Comparison of ENCODE assay signal across 27 cellular contexts in genomic region chr15:73389539-73389938, GRCh38. TPM values are rescaled to one million over a fixed set of nuclear protein-coding genes. Genes with fewer than 3 reads are reported as not detected.
DNase-seq lines count a peak whose midpoint lies in the region; ATAC-seq, FAIRE-seq and TF ChIP-seq lines count a peak whose summit lies in the region.
"Had no signal": no experiment of that assay in that cellular context is flagged by ENCODE, and none has a peak within 500 bp of the region (broad histone marks: within the 10 kb centered on the region; RNA-seq: fewer than 3 reads in every experiment).

No MANE protein-coding gene starts in this region.

- no peak overlapping the region for H3K4me3 Mint-ChIP-seq in endodermal cell
- H3K4me3 Mint-ChIP-seq: activated CD4-positive, alpha-beta T cell treated with anti-CD3 and anti-CD28 coated beads, Interleukin-2, amount 10 ng/mL, durations not matched to agents 24 days and 14 days; activated T-cell treated with anti-CD3 and anti-CD28 coated beads, Interleukin-2, amount 50 U/mL, for 4 hours; IgD-negative memory B cell; nephron; stimulated activated effector memory CD8-positive, alpha-beta T cell treated with anti-CD3 and anti-CD28 coated beads, Interleukin-12 subunit alpha, Interleukin-12 subunit beta, amount 100 ng/mL, for 72 hours had no signal

- H3K36me3 ChIP-seq in endodermal cell (ENCODE audit: control insufficient read depth, insufficient read depth, low read length) (no peaks in the 10 kb centered on the region), small intestine (ENCODE audit: control insufficient read depth in 2 of 2, insufficient read depth in 2 of 2, low read length in 2 of 2) (no peaks in the 10 kb centered on the region)
- H3K36me3 ChIP-seq: WERI-Rb-1 had no signal

- peaks cover 33% of the 10 kb centered on the region for H3K4me1 Mint-ChIP-seq in endodermal cell
- H3K4me1 Mint-ChIP-seq: activated CD4-positive, alpha-beta T cell treated with anti-CD3 and anti-CD28 coated beads, Interleukin-2, amount 10 ng/mL, durations not matched to agents 24 days and 14 days; IgD-negative memory B cell; stimulated activated effector memory CD8-positive, alpha-beta T cell treated with anti-CD3 and anti-CD28 coated beads, Interleukin-12 subunit alpha, Interleukin-12 subunit beta, amount 100 ng/mL, for 72 hours had no signal

- no peak for TF ChIP-seq CTCF in endodermal cell (conservative IDR thresholded peaks at IDR 0.05)

- H3K9me3 ChIP-seq in endodermal cell (ENCODE audit: control insufficient read depth, low read length) (no peaks in the 10 kb centered on the region), small intestine (ENCODE audit: control insufficient read depth, low read depth) (no peaks in the 10 kb centered on the region)

- no peaks in the 10 kb centered on the region for H3K36me3 Mint-ChIP-seq in endodermal cell (ENCODE audit: low read depth)
- H3K36me3 Mint-ChIP-seq: IgD-negative memory B cell; stimulated activated effector memory CD8-positive, alpha-beta T cell treated with anti-CD3 and anti-CD28 coated beads, Interleukin-12 subunit alpha, Interleukin-12 subunit beta, amount 100 ng/mL, for 72 hours had no signal

- H3K4me1 ChIP-seq in endodermal cell (ENCODE audit: control insufficient read depth, insufficient read depth, low read length): peaks cover 6% of the 10 kb centered on the region
- H3K4me1 ChIP-seq in small intestine (ENCODE audit: control insufficient read depth in 2 of 2, insufficient read depth in 1 of 2, low read depth in 1 of 2, low read length in 1 of 2): peaks cover 0 to 4% of the 10 kb centered on the region in 2 donors

- no peak overlapping the region for H3K9ac ChIP-seq in endodermal cell (ENCODE audit: extremely low read depth, low read length, poor library complexity, severe bottlenecking)

- H3K27ac ChIP-seq in endodermal cell (ENCODE audit: low read depth, low read length): no peak overlapping the region
- peak overlapping the region in 1 of 2 donors; percentile 24 for H3K27ac ChIP-seq in small intestine (ENCODE audit: low read depth in 1 of 2, low read length in 1 of 2)
- H3K27ac ChIP-seq: WERI-Rb-1 had no signal

- no peak overlapping the region for H3K4me3 ChIP-seq in endodermal cell (ENCODE audit: low read length)
- H3K4me3 ChIP-seq in small intestine (ENCODE audit: low read depth in 1 of 2, low read length in 2 of 2): no peak overlapping the region

- WGBS in endodermal cell (ENCODE audit: insufficient coverage in 1 of 2, insufficient read length in 1 of 2), 2 experiments: 89 to 100% methylated on average over 1 to 2 of the region's 2 CpGs
- WGBS in small intestine, 3 donors: 3 to 28% (median 20%) methylated on average over 2 of the region's 2 CpGs

- peak overlapping the region; percentile 61 for H3K27ac Mint-ChIP-seq in endodermal cell
- H3K27ac Mint-ChIP-seq: activated CD4-positive, alpha-beta T cell treated with anti-CD3 and anti-CD28 coated beads, Interleukin-2, amount 10 ng/mL, durations not matched to agents 24 days and 14 days; IgD-negative memory B cell; nephron; stimulated activated effector memory CD8-positive, alpha-beta T cell treated with anti-CD3 and anti-CD28 coated beads, Interleukin-12 subunit alpha, Interleukin-12 subunit beta, amount 100 ng/mL, for 72 hours had no signal

- no peaks in the 10 kb centered on the region for H3K9me3 Mint-ChIP-seq in endodermal cell
- H3K9me3 Mint-ChIP-seq: activated CD4-positive, alpha-beta T cell treated with anti-CD3 and anti-CD28 coated beads, Interleukin-2, amount 10 ng/mL, durations not matched to agents 24 days and 14 days; activated T-cell treated with anti-CD3 and anti-CD28 coated beads, Interleukin-2, amount 50 U/mL, for 4 hours; IgD-negative memory B cell; nephron; stimulated activated effector memory CD8-positive, alpha-beta T cell treated with anti-CD3 and anti-CD28 coated beads, Interleukin-12 subunit alpha, Interleukin-12 subunit beta, amount 100 ng/mL, for 72 hours had no signal

- no peaks in the 10 kb centered on the region for H3K27me3 ChIP-seq in endodermal cell (ENCODE audit: control insufficient read depth, insufficient read depth, low read length, poor library complexity, severe bottlenecking)
- no peaks in the 10 kb centered on the region for H3K27me3 ChIP-seq in small intestine (ENCODE audit: control insufficient read depth in 2 of 2, insufficient read depth in 2 of 2, low read length in 2 of 2)

- no peak for ATAC-seq in GM21825 (IDR thresholded peaks at IDR 0.05; ENCODE audit: unreplicated experiment)
- ATAC-seq: activated T-cell treated with anti-CD3 and anti-CD28 coated beads, Interleukin-2, amount 50 U/mL, for 4 hours; left colon; stimulated activated effector memory CD8-positive, alpha-beta T cell treated with anti-CD3 and anti-CD28 coated beads, Interleukin-12 subunit alpha, Interleukin-12 subunit beta, amount 100 ng/mL, for 72 hours had no signal

- no peaks in the 10 kb centered on the region for H3K27me3 Mint-ChIP-seq in endodermal cell (ENCODE audit: insufficient read depth)

- FAIRE-seq in HTR-8/SVneo (lab: Jason Lieb, UNC): peak; percentile 97
- no peak for FAIRE-seq in small intestine (lab: Jason Lieb, UNC)
- FAIRE-seq: D721Med had no signal

- DNase-seq in HTR-8/SVneo (ENCODE audit: insufficient read length, low spot score) (no peak), endodermal cell (peak; percentile 88), iPS-NIHi7 (ENCODE audit: extremely low spot score) (peak; percentile 58), small intestine (peak; percentile 90), C1 segment of cervical spinal cord (lab: John Stamatoyannopoulos, UW) (no peak), hippocampal formation (lab: John Stamatoyannopoulos, UW) (no peak)
- DNase-seq: activated CD4-positive, alpha-beta T cell treated with anti-CD3 and anti-CD28 coated beads, Interleukin-2, amount 10 ng/mL, durations not matched to agents 24 days and 14 days; activated gamma-delta T cell treated with Interleukin-2 at 50 U/mL for 16 hours; activated T-cell treated with anti-CD3 and anti-CD28 coated beads, Interleukin-2, amount 50 U/mL, for 4 hours; left colon; NCI-H1048; NCI-H1694 treated with DMSO at 0.1 percent for 48 hours; NCI-H526 treated with DMSO at 0.1 percent for 48 hours; retina; SIG-M5; stimulated activated CD4-positive, alpha-beta T cell treated with anti-CD3 and anti-CD28 coated beads, Interleukin-12 subunit alpha, Interleukin-12 subunit beta, amount 100 ng/mL, for 4 hours; stimulated activated CD4-positive, alpha-beta T cell treated with anti-CD3 and anti-CD28 coated beads, Interleukin-4, amount 100 ng/mL, for 24 hours; T1000; WERI-Rb-1 had no signal

RNA-seq across cellular contexts. Expression of gene HCN4, which starts 20.8 kb away (rescaled TPM):
- total RNA-seq in endodermal cell: 1 to 10 TPM in 1 of 2 donors, under 1 TPM in 1; 0.82 to 3.1 TPM
- polyA plus RNA-seq in endodermal cell (2013, experiment 1 of 2): 2.1 TPM
- 1.6 TPM for polyA plus RNA-seq in endodermal cell (2013, experiment 2 of 2)
- under 1 TPM; 0.13 to 0.45 (median 0.27) TPM for polyA plus RNA-seq in small intestine
- total RNA-seq: activated CD4-positive, alpha-beta T cell treated with anti-CD3 and anti-CD28 coated beads, Interleukin-2, amount 10 ng/mL, durations not matched to agents 24 days and 14 days; activated T-cell treated with anti-CD3 and anti-CD28 coated beads, Interleukin-2, amount 50 U/mL, for 4 hours; osteocyte; urinary bladder had no signal
- polyA plus RNA-seq: IgD-negative memory B cell, urinary bladder had no signal

RNA-seq across cellular contexts. Expression of gene REC114, which starts 53.4 kb away (rescaled TPM):
- not detected for total RNA-seq in endodermal cell
- polyA plus RNA-seq in endodermal cell (2013, experiment 1 of 2): not detected
- polyA plus RNA-seq in endodermal cell (2013, experiment 2 of 2): not detected
- polyA plus RNA-seq in small intestine: not detected
- total RNA-seq: activated CD4-positive, alpha-beta T cell treated with anti-CD3 and anti-CD28 coated beads, Interleukin-2, amount 10 ng/mL, durations not matched to agents 24 days and 14 days; activated T-cell treated with anti-CD3 and anti-CD28 coated beads, Interleukin-2, amount 50 U/mL, for 4 hours; cerebellum; left colon; osteocyte; urinary bladder had no signal
- polyA plus RNA-seq: IgD-negative memory B cell, urinary bladder had no signal

Comparison
In these comparisons a context has a peak if more than half of its experiments do, and no peak if none do; other contexts are left out.
1. DNase-seq: peak in endodermal cell (single experiment), iPS-NIHi7 (single experiment) and small intestine (single experiment); none in HTR-8/SVneo (single experiment), C1 segment of cervical spinal cord (0 of 14) and hippocampal formation (0 of 2).